7 cellular contexts compared by ENCODE assay signal in the genomic region with DNA sequence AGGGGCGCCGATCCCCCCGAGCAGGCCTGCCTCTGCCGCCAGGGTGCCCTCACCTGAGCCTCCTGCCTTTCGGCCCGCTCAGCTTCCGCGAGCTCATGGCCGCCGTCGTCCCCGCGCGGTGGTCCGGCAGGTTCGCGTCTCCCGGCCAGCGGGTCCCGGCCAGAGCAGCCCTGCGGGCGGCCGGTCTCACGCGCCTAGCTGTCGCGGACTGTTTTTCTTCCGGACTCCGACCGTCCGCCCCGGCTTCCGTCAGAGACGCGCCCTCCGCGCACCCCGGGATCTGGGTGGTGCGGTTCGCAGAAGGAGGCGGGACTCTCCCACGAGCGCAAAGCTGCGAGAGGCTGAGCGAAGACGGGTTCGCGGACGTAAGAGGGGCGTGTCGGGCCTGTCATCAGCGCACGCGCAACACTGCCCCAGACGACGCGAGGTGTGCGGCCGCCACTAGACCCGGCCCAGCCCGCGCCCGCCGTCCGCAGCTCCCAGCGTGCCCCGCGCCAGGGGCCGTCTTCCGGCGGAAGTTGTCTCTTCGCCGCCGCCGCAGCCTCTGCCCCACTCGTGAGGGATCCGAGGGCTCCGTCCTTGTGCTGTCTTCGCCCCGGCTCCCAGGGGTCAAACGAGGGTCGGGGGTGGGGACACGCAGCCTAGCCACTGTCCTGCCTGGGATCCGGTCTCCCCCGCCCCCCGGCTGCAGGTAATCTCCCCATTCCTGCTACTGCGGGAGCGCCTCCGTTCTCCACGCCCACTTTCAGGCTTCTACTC. TPM values are rescaled to one million over a fixed set of nuclear protein-coding genes. Genes with fewer than 3 reads are reported as not detected.
DNase-seq lines count a peak whose midpoint lies in the region; ATAC-seq and TF ChIP-seq lines count a peak whose summit lies in the region.

A gene (minus strand): TSS at position 210 of the 759 bp plus-strand sequence. CDS start 113 bp downstream, at position 97.

- peak; percentile 87 for TF ChIP-seq POLR2A in GM18505 (IDR thresholded peaks at IDR 0.05; ENCODE audit: borderline replicate concordance, extremely low read depth, insufficient read depth, insufficient read length)

- peak; percentile 88 for DNase-seq in NCI-H2029 (lab: John Stamatoyannopoulos, UW)
- peak; percentile 97 for DNase-seq in T-helper 22 cell (ENCODE audit: low read depth)
- DNase-seq in astrocyte of the cerebellum (ENCODE audit: low read depth), result peak; percentile 94
- DNase-seq in hepatic stellate cell (ENCODE audit: low spot score), result peak; percentile 99
- peak; percentile 93 for DNase-seq in renal cortical epithelial cell (ENCODE audit: low read depth)

- ATAC-seq in GM18505 (IDR thresholded peaks at IDR 0.05; ENCODE audit: unreplicated experiment) (peak; percentile 90), HG02973 (IDR thresholded peaks at IDR 0.05; ENCODE audit: unreplicated experiment) (peak; percentile 83)

- TF ChIP-seq CTCF in astrocyte of the cerebellum (IDR thresholded peaks at IDR 0.05; ENCODE audit: low read depth, low read length, missing control alignments), result no peak

- in situ Hi-C loops in astrocyte of the cerebellum (cut with HindIII; ENCODE audit: low sequenced_read_pairs), result no loop called here

- peak within 1 kb of the TSS; percentile 77 for H3K4me3 ChIP-seq in astrocyte of the cerebellum (ENCODE audit: low read depth, low read length)

RNA-seq across cellular contexts. Expression of the gene that starts here (rescaled TPM):
- total RNA-seq in renal cortical epithelial cell, result 26.5 and 42.2 TPM in 2 replicates

Comparison
In these comparisons a context has a peak if more than half of its experiments do, and no peak if none do; other contexts are left out.
1. Peak in every context shown above with its lines: DNase-seq, ATAC-seq and H3K4me3 ChIP-seq.